Comparison of ENCODE assay signal across 1 cellular context in genomic region chr11:119334173-119334930, GRCh38.
A peak's percentile ranks its signal among the peaks of the same experiment; 100 is the strongest.
TF ChIP-seq lines count a peak whose summit lies in the region.

Gene RNF26 (plus strand): TSS chr11:119334527. CDS start chr11:119335123, 596 bp downstream.

TF ChIP-seq in HepG2, 621 proteins besides CTCF, POLR2A, EP300 and RAD21 (continued from another document and continues in another):
- TF ChIP-seq PRDM15 (CRISPR knock-in tag; IDR thresholded peaks at IDR 0.05) (peak; percentile 90), USF2 (IDR thresholded peaks at IDR 0.05; ENCODE audit: low read depth, low read length) (no peak), USF2 (CRISPR knock-in tag; IDR thresholded peaks at IDR 0.05; ENCODE audit: borderline replicate concordance) (no peak), ZNF766 (CRISPR knock-in tag; IDR thresholded peaks at IDR 0.05; ENCODE audit: borderline replicate concordance) (0 out of 2 replicates have a peak, but pooled peaks have one; percentile 65), ZGPAT (CRISPR knock-in tag; IDR thresholded peaks at IDR 0.05) (peak; percentile 74), TAF15 (IDR thresholded peaks at IDR 0.05; ENCODE audit: low read depth, low read length, poor library complexity, severe bottlenecking) (no peak), HNRNPH1 (optimal IDR thresholded peaks at IDR 0.05; ENCODE audit: low read depth, low read length) (no peak), ZNF10 (CRISPR knock-in tag; IDR thresholded peaks at IDR 0.05; ENCODE audit: borderline replicate concordance, low read depth) (no peak), ZNF713 (CRISPR knock-in tag; IDR thresholded peaks at IDR 0.05) (no peak), SMAD3 (CRISPR knock-in tag; IDR thresholded peaks at IDR 0.05) (no peak), PHB2 (IDR thresholded peaks at IDR 0.05; ENCODE audit: partially characterized antibody) (no peak), TERF1 (CRISPR knock-in tag; IDR thresholded peaks at IDR 0.05) (no peak), TRIM22 (IDR thresholded peaks at IDR 0.05) (no peak), ZNF670 (CRISPR knock-in tag; IDR thresholded peaks at IDR 0.05; ENCODE audit: borderline replicate concordance) (no peak), ZNF598 (CRISPR knock-in tag; IDR thresholded peaks at IDR 0.05; ENCODE audit: borderline replicate concordance) (no peak), ZNF30 (CRISPR knock-in tag; IDR thresholded peaks at IDR 0.05) (no peak), ZNF580 (CRISPR knock-in tag; IDR thresholded peaks at IDR 0.05; ENCODE audit: borderline replicate concordance, low read depth) (peak; percentile 39; the same call in 1 of the 2 replicates), SP4 (CRISPR knock-in tag; IDR thresholded peaks at IDR 0.05) (peak; percentile 80), ONECUT2 (CRISPR knock-in tag; IDR thresholded peaks at IDR 0.05) (no peak), ZBTB2 (CRISPR knock-in tag; IDR thresholded peaks at IDR 0.05; ENCODE audit: low read depth) (no peak), ZBTB4 (CRISPR knock-in tag; IDR thresholded peaks at IDR 0.05; ENCODE audit: borderline replicate concordance) (no peak), PHF5A (CRISPR knock-in tag; IDR thresholded peaks at IDR 0.05; ENCODE audit: low read depth, unreplicated experiment) (no peak), ZUFSP (CRISPR knock-in tag; IDR thresholded peaks at IDR 0.05; ENCODE audit: borderline replicate concordance) (no peak), JUN (CRISPR knock-in tag; IDR thresholded peaks at IDR 0.05) (no peak), MIER2 (CRISPR knock-in tag; IDR thresholded peaks at IDR 0.05) (no peak), ZBTB43 (CRISPR knock-in tag; conservative IDR thresholded peaks at IDR 0.05) (peak; percentile 53; the same call in 1 of the 2 replicates), HNRNPK (IDR thresholded peaks at IDR 0.05; ENCODE audit: low read depth, low read length, poor library complexity, severe bottlenecking) (no peak), ZNF513 (CRISPR knock-in tag; conservative IDR thresholded peaks at IDR 0.05) (no peak), ARHGAP35 (CRISPR knock-in tag; IDR thresholded peaks at IDR 0.05; ENCODE audit: borderline replicate concordance) (no peak), CENPX (CRISPR knock-in tag; IDR thresholded peaks at IDR 0.05) (no peak), KLF12 (CRISPR knock-in tag; IDR thresholded peaks at IDR 0.05; ENCODE audit: borderline replicate concordance) (0 out of 2 replicates have a peak, but pooled peaks have one; percentile 17), ZFP36L2 (CRISPR knock-in tag; IDR thresholded peaks at IDR 0.05) (no peak), ZBTB1 (CRISPR knock-in tag; IDR thresholded peaks at IDR 0.05; ENCODE audit: borderline replicate concordance) (no peak), ZNF235 (CRISPR knock-in tag; IDR thresholded peaks at IDR 0.05; ENCODE audit: borderline replicate concordance) (no peak)
